6 cellular contexts compared by ENCODE assay signal in genomic region chr12:56103066-56103711, GRCh38. TPM values are rescaled to one million over a fixed set of nuclear protein-coding genes. Genes with fewer than 3 reads are reported as not detected.
DNase-seq lines count a peak whose midpoint lies in the region; FAIRE-seq and TF ChIP-seq lines count a peak whose summit lies in the region.

No MANE protein-coding gene starts in this region.

- H3K27ac Mint-ChIP-seq in activated naive CD8-positive, alpha-beta T cell: peak overlapping the region; percentile 100
- no peak overlapping the region for H3K27ac Mint-ChIP-seq in nephron progenitor cell

- peak overlapping the region; percentile 74 for H3K4me3 ChIP-seq in GM12865 (ENCODE audit: low read depth, low read length)

- TF ChIP-seq POLR2A in GM12892 (IDR thresholded peaks at IDR 0.05; ENCODE audit: low read depth, low read length): no peak

- no peaks in the 10 kb centered on the region for H3K27me3 Mint-ChIP-seq in activated naive CD8-positive, alpha-beta T cell
- no peaks in the 10 kb centered on the region for H3K27me3 Mint-ChIP-seq in nephron progenitor cell (ENCODE audit: low read depth, poor library complexity)

- no peaks in the 10 kb centered on the region for H3K9me3 Mint-ChIP-seq in activated naive CD8-positive, alpha-beta T cell (ENCODE audit: low read depth)
- no peaks in the 10 kb centered on the region for H3K9me3 Mint-ChIP-seq in nephron progenitor cell

- TF ChIP-seq CTCF in GM12865 (IDR thresholded peaks at IDR 0.05; ENCODE audit: insufficient read depth, low read depth, low read length, missing control alignments): no peak
- no peak for TF ChIP-seq CTCF in nephron progenitor cell (IDR thresholded peaks at IDR 0.05)

- FAIRE-seq in GM12892 (lab: Jason Lieb, UNC): no peak

- DNase-seq in GM12865 (ENCODE audit: low read depth) (no peak), nephron progenitor cell (no peak), GF-D8 (lab: John Stamatoyannopoulos, UW) (no peak), GM12892 (ENCODE audit: insufficient read length) (no peak)
- no peak for DNase-seq in activated CD4-positive, alpha-beta T cell treated with anti-CD3 and anti-CD28 coated beads for 1 hour

- H3K4me1 Mint-ChIP-seq in activated naive CD8-positive, alpha-beta T cell (ENCODE audit: low read depth): peaks cover 54% of the 10 kb centered on the region
- peaks cover 49% of the 10 kb centered on the region for H3K4me1 Mint-ChIP-seq in nephron progenitor cell

- H3K36me3 Mint-ChIP-seq in activated naive CD8-positive, alpha-beta T cell: peaks cover 18% of the 10 kb centered on the region
- H3K36me3 Mint-ChIP-seq in nephron progenitor cell (ENCODE audit: low read depth): peaks cover 20% of the 10 kb centered on the region

- H3K4me3 Mint-ChIP-seq in activated naive CD8-positive, alpha-beta T cell: peak overlapping the region; percentile 100
- H3K4me3 Mint-ChIP-seq in nephron progenitor cell: peak overlapping the region; percentile 97

RNA-seq across cellular contexts. Expression of gene PA2G4, which starts 1.2 kb away (rescaled TPM):
- polyA plus RNA-seq in GM12892 (2012; ENCODE audit: missing spikeins): 276 TPM

RNA-seq across cellular contexts. Expression of gene RPL41, which starts 13.2 kb away (rescaled TPM):
- 8,175 TPM for polyA plus RNA-seq in GM12892 (2012; ENCODE audit: missing spikeins)

RNA-seq across cellular contexts. Expression of gene ZC3H10, which starts 14.9 kb away (rescaled TPM):
- polyA plus RNA-seq in GM12892 (2012; ENCODE audit: missing spikeins): 2.7 TPM

RNA-seq across cellular contexts. Expression of gene ERBB3, which starts 23.2 kb away (rescaled TPM):
- polyA plus RNA-seq in GM12892 (2012; ENCODE audit: missing spikeins): 0.49 TPM

RNA-seq across cellular contexts. Expression of gene ESYT1, which starts 24.9 kb away (rescaled TPM):
- 54.4 TPM for polyA plus RNA-seq in GM12892 (2012; ENCODE audit: missing spikeins)
